Comparison of ENCODE assay signal across 8 cellular contexts in genomic region chr7:148303295-148304013, GRCh38.
DNase-seq lines count a peak whose midpoint lies in the region; ATAC-seq and TF ChIP-seq lines count a peak whose summit lies in the region.

No MANE protein-coding gene starts in this region.

- H3K9me3 ChIP-seq in CD4-positive, alpha-beta T cell (ENCODE audit: control insufficient read depth, low read length), result no peaks in the 10 kb centered on the region
- no peaks in the 10 kb centered on the region for H3K9me3 ChIP-seq in naive thymus-derived CD4-positive, alpha-beta T cell (ENCODE audit: control insufficient read depth in 2 of 3, low read length in 3 of 3)

- H3K36me3 Mint-ChIP-seq in CD4-positive, alpha-beta T cell (ENCODE audit: low read depth), result no peaks in the 10 kb centered on the region
- H3K36me3 Mint-ChIP-seq in naive thymus-derived CD4-positive, alpha-beta T cell, result peaks cover 0 to 10% (median 0%) of the 10 kb centered on the region in 5 donors

- no peak overlapping the region for H3K27ac Mint-ChIP-seq in CD4-positive, alpha-beta T cell
- peak overlapping the region in 6 of 9 donors; percentile 42 to 89 (median 68) for H3K27ac Mint-ChIP-seq in naive thymus-derived CD4-positive, alpha-beta T cell

- peak overlapping the region; percentile 65 for H3K4me3 Mint-ChIP-seq in CD4-positive, alpha-beta T cell
- peak overlapping the region in 7 of 10 donors; percentile 12 to 68 (median 38) for H3K4me3 Mint-ChIP-seq in naive thymus-derived CD4-positive, alpha-beta T cell

- ATAC-seq in CD4-positive, alpha-beta T cell (ENCODE audit: poor library complexity), result no peak
- ATAC-seq in naive thymus-derived CD4-positive, alpha-beta T cell, result no peak
- ATAC-seq in GM18498 (IDR thresholded peaks at IDR 0.05; ENCODE audit: unreplicated experiment) (no peak), HG02981 (IDR thresholded peaks at IDR 0.05; ENCODE audit: unreplicated experiment) (no peak)

- H3K27me3 ChIP-seq in CD4-positive, alpha-beta T cell (ENCODE audit: control insufficient read depth, insufficient read depth, low read length), result no peaks in the 10 kb centered on the region
- no peaks in the 10 kb centered on the region for H3K27me3 ChIP-seq in naive thymus-derived CD4-positive, alpha-beta T cell (ENCODE audit: control insufficient read depth in 2 of 2, insufficient read depth in 2 of 2, low read length in 2 of 2)

- H3K36me3 ChIP-seq in naive thymus-derived CD4-positive, alpha-beta T cell (ENCODE audit: control insufficient read depth in 2 of 3, insufficient read depth in 3 of 3, low read length in 3 of 3), result no peaks in the 10 kb centered on the region

- CTCF ChIA-PET in CD4-positive, alpha-beta T cell (lab: Charles Lee), result no interaction called here
- CTCF ChIA-PET in naive thymus-derived CD4-positive, alpha-beta T cell (lab: Charles Lee), result interaction anchor here (0.5 to 0.9 kb wide), 2 partner anchors 18 to 305 kb away, joined by 3 read pairs; no protein-coding TSS in a partner anchor

- H3K4me1 ChIP-seq in naive thymus-derived CD4-positive, alpha-beta T cell (ENCODE audit: control insufficient read depth in 2 of 2, insufficient read depth in 2 of 2, low read length in 2 of 2), result peaks cover 0 to 23% of the 10 kb centered on the region in 2 donors

- POLR2A ChIA-PET in CD4-positive, alpha-beta T cell (lab: Charles Lee), result no interaction called here
- POLR2A ChIA-PET in naive thymus-derived CD4-positive, alpha-beta T cell (lab: Charles Lee), result interaction anchor here (0.7 to 1.0 kb wide), 2 partner anchors 22 to 27 kb away, joined by 3 to 4 read pairs; no protein-coding TSS in a partner anchor

- no peak for DNase-seq in CD4-positive, alpha-beta T cell
- DNase-seq in NCI-H1092 treated with DMSO at 0.1 percent for 48 hours (lab: John Stamatoyannopoulos, UW) (peak; percentile 39), choroid plexus epithelial cell (ENCODE audit: low read depth) (peak; percentile 84), hippocampal formation (lab: John Stamatoyannopoulos, UW) (no peak), NCI-H146 (lab: John Stamatoyannopoulos, UW) (no peak)
- DNase-seq in naive thymus-derived CD4-positive, alpha-beta T cell, result no peak

- intact Hi-C loops in CD4-positive, alpha-beta T cell (cut with DNase I, micrococcal nuclease), result no loop called here
- intact Hi-C loops in naive thymus-derived CD4-positive, alpha-beta T cell (cut with micrococcal nuclease), result no loop called here

- H3K4me1 Mint-ChIP-seq in CD4-positive, alpha-beta T cell (ENCODE audit: low read depth), result peaks cover 37% of the 10 kb centered on the region
- peaks cover 10 to 50% (median 23%) of the 10 kb centered on the region in 7 donors for H3K4me1 Mint-ChIP-seq in naive thymus-derived CD4-positive, alpha-beta T cell

- TF ChIP-seq CTCF in CD4-positive, alpha-beta T cell (IDR thresholded peaks at IDR 0.05), result no peak
- TF ChIP-seq CTCF in choroid plexus epithelial cell (conservative IDR thresholded peaks at IDR 0.05; ENCODE audit: low read depth, low read length), result no peak

- no peak overlapping the region for H3K27ac ChIP-seq in CD4-positive, alpha-beta T cell (ENCODE audit: low read depth, low read length)
- no peak overlapping the region for H3K27ac ChIP-seq in naive thymus-derived CD4-positive, alpha-beta T cell (ENCODE audit: low read depth, low read length)

- no peak overlapping the region for H3K4me3 ChIP-seq in choroid plexus epithelial cell (ENCODE audit: low read depth, low read length)
- no peak overlapping the region for H3K4me3 ChIP-seq in naive thymus-derived CD4-positive, alpha-beta T cell (ENCODE audit: low read length)

- no peaks in the 10 kb centered on the region for H3K9me3 Mint-ChIP-seq in CD4-positive, alpha-beta T cell
- peaks cover 0 to 10% (median 0%) of the 10 kb centered on the region in 11 donors for H3K9me3 Mint-ChIP-seq in naive thymus-derived CD4-positive, alpha-beta T cell

- H3K27me3 Mint-ChIP-seq in CD4-positive, alpha-beta T cell, result peaks cover 1% of the 10 kb centered on the region
- peaks cover 0 to under 1% (median 0%) of the 10 kb centered on the region in 5 donors for H3K27me3 Mint-ChIP-seq in naive thymus-derived CD4-positive, alpha-beta T cell

Comparison
In these comparisons a context has a peak if more than half of its experiments do, and no peak if none do; other contexts are left out.
1. DNase-seq: peak in NCI-H1092 treated with DMSO at 0.1 percent for 48 hours (single experiment) and choroid plexus epithelial cell (single experiment); none in CD4-positive, alpha-beta T cell (0 of 10), naive thymus-derived CD4-positive, alpha-beta T cell (0 of 9), hippocampal formation (0 of 2) and NCI-H146 (single experiment).